9 cellular contexts compared by ENCODE assay signal in the genomic region with DNA sequence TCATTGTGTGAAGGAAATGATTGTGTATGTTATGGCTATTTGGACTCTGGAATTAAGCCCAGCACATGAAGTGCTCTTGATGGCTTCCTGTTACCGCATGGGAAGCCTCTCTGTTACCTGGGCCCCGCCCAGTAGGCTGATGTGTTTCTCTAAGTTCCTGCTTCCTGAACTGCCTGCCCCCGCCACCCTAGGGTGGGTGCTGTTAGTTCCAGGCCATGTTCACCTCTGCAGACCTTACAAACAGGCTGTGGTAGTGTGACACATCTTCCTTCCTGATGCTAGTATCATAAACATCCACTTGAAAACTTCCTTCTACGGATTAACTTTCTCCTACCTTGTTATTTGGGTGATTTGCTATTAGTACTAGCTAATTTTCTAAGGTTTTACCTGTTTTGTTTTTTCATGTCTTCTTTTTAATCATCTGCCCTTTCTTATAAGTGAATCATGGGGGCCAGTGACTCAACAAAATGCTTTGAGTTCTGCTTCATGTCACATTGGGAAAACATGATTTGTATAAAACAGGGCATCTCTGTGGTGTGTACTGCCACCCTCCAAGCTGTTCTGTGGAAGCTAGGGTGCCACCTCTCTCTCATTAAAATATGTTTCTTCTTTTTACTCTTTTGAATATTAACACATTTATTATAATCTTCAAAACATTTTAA. TPM values are rescaled to one million over a fixed set of nuclear protein-coding genes. Genes with fewer than 3 reads are reported as not detected.
A peak's percentile ranks its signal among the peaks of the same experiment; 100 is the strongest.
DNase-seq lines count a peak whose midpoint lies in the region; ATAC-seq and TF ChIP-seq lines count a peak whose summit lies in the region.
"Had no signal": no experiment of that assay in that cellular context is flagged by ENCODE, and none has a peak within 500 bp of the region (broad histone marks: within the 10 kb centered on the region; RNA-seq: fewer than 3 reads in every experiment).

No MANE protein-coding gene starts in this region.

- DNase-seq in NCI-H128 (lab: John Stamatoyannopoulos, UW; ENCODE audit: unreplicated experiment) (peak; percentile 47), esophagus muscularis mucosa (ENCODE audit: extremely low spot score) (no peak), renal cortical epithelial cell (ENCODE audit: low read depth) (peak; percentile 89), CD14-positive monocyte (ENCODE audit: low spot score) (no peak), chondrocyte (ENCODE audit: low spot score) (no peak)
- peak; percentile 14 for DNase-seq in activated CD8-positive, alpha-beta memory T cell treated with anti-CD3 and anti-CD28 coated beads, Interleukin-2, amount 50 U/mL, for 1 hour (ENCODE audit: extremely low read depth)

- no peak for ATAC-seq in GM18907 (IDR thresholded peaks at IDR 0.05; ENCODE audit: unreplicated experiment)

- 55% methylated on average over 4 of the region's 4 CpGs for WGBS in esophagus muscularis mucosa

- peaks cover 0 to 1% (median 0%) of the 10 kb centered on the region in 3 donors for H3K27me3 Mint-ChIP-seq in CD14-positive monocyte (ENCODE audit: low read depth in 3 of 3)
- H3K27me3 Mint-ChIP-seq in chondrocyte (ENCODE audit: low read depth): no peaks in the 10 kb centered on the region

- H3K36me3 Mint-ChIP-seq in CD14-positive monocyte (no peaks in the 10 kb centered on the region), chondrocyte (ENCODE audit: low read depth) (no peaks in the 10 kb centered on the region)

- H3K27ac Mint-ChIP-seq in CD14-positive monocyte (no peak overlapping the region), chondrocyte (ENCODE audit: unreplicated experiment) (no peak overlapping the region)

- no peak overlapping the region for H3K4me3 ChIP-seq in esophagus muscularis mucosa
- H3K4me3 ChIP-seq: BLaER1 treated with 17β-estradiol and CSF1 and Interleukin-3, amounts not matched to agents 10 nM and 100 nM had no signal

- H3K36me3 ChIP-seq in esophagus muscularis mucosa: peaks cover 0 to 6% (median 0%) of the 10 kb centered on the region in 4 donors
- H3K36me3 ChIP-seq: BLaER1 treated with 17β-estradiol and CSF1 and Interleukin-3, amounts not matched to agents 10 nM and 100 nM had no signal

- no peak for TF ChIP-seq EP300 in esophagus muscularis mucosa (IDR thresholded peaks at IDR 0.05)

- H3K9me3 Mint-ChIP-seq in CD14-positive monocyte (no peaks in the 10 kb centered on the region), chondrocyte (ENCODE audit: low read depth) (no peaks in the 10 kb centered on the region)

- H3K4me3 Mint-ChIP-seq in CD14-positive monocyte: no peak overlapping the region
- H3K4me3 Mint-ChIP-seq in chondrocyte (ENCODE audit: unreplicated experiment): no peak overlapping the region

- H3K4me1 Mint-ChIP-seq in CD14-positive monocyte (no peaks in the 10 kb centered on the region), chondrocyte (ENCODE audit: low read depth) (peaks cover 7% of the 10 kb centered on the region)

- H3K9me3 ChIP-seq in esophagus muscularis mucosa: peaks cover 0 to 5% (median 0%) of the 10 kb centered on the region in 4 donors
- H3K9me3 ChIP-seq: BLaER1 treated with 17β-estradiol and CSF1 and Interleukin-3, amounts not matched to agents 10 nM and 100 nM had no signal

- intact Hi-C loops in esophagus muscularis mucosa (cut with DNase I) (loop anchor here (5.0 kb wide), 1 partner anchor 99 kb away; no protein-coding TSS in a partner anchor), CD14-positive monocyte (cut with micrococcal nuclease) (no loop called here)

- H3K4me1 ChIP-seq in esophagus muscularis mucosa: peaks cover 8 to 24% (median 21%) of the 10 kb centered on the region in 4 donors

- peak overlapping the region; percentile 21 for H3K27ac ChIP-seq in 22Rv1
- peak overlapping the region; percentile 26 to 43 (median 30) for H3K27ac ChIP-seq in esophagus muscularis mucosa (replicated peaks in 1 of 4)
- H3K27ac ChIP-seq: BLaER1 treated with 17β-estradiol and CSF1 and Interleukin-3, amounts not matched to agents 10 nM and 100 nM had no signal

- no peak for TF ChIP-seq CTCF in 22Rv1 (IDR thresholded peaks at IDR 0.05)
- no peak for TF ChIP-seq CTCF in esophagus muscularis mucosa (IDR thresholded peaks at IDR 0.05)
- TF ChIP-seq CTCF in CD14-positive monocyte (IDR thresholded peaks at IDR 0.05): no peak
- no peak for TF ChIP-seq CTCF in chondrocyte (IDR thresholded peaks at IDR 0.05)

- no peaks in the 10 kb centered on the region for H3K27me3 ChIP-seq in esophagus muscularis mucosa
- H3K27me3 ChIP-seq: BLaER1 treated with 17β-estradiol and CSF1 and Interleukin-3, amounts not matched to agents 10 nM and 100 nM had no signal

- no peak for TF ChIP-seq POLR2A in esophagus muscularis mucosa (IDR thresholded peaks at IDR 0.05; ENCODE audit: low read depth)

RNA-seq across cellular contexts. Expression of gene SH3BGRL2, which starts 40.6 kb away (rescaled TPM):
- 10 to 100 TPM; 22.8 to 34.1 (median 31.6) TPM for total RNA-seq in esophagus muscularis mucosa
- 10.7 and 11.6 TPM in 2 replicates for total RNA-seq in renal cortical epithelial cell
- polyA plus RNA-seq in CD14-positive monocyte: under 1 TPM; 0.28 to 0.30 TPM
- 2.7 to 2.9 TPM (median 2.8 TPM) in 3 replicates for total RNA-seq in chondrocyte

Comparison
In these comparisons a context has a peak if more than half of its experiments do, and no peak if none do; other contexts are left out.
1. DNase-seq: peak in NCI-H128 (single experiment), activated CD8-positive, alpha-beta memory T cell treated with anti-CD3 and anti-CD28 coated beads, Interleukin-2, amount 50 U/mL, for 1 hour (single experiment) and renal cortical epithelial cell (single experiment); none in esophagus muscularis mucosa (single experiment), CD14-positive monocyte (single experiment) and chondrocyte (single experiment).